In genomic region chr10:1577371-1577770, GRCh38 we compare ENCODE assay signal across 18 cellular contexts.
DNase-seq lines count a peak whose midpoint lies in the region; ATAC-seq and TF ChIP-seq lines count a peak whose summit lies in the region.
"Had no signal": no experiment of that assay in that cellular context is flagged by ENCODE, and none has a peak within 500 bp of the region (broad histone marks: within the 10 kb centered on the region; RNA-seq: fewer than 3 reads in every experiment).

No MANE protein-coding gene starts in this region.

- H3K23ac ChIP-seq in neuronal stem cell (ENCODE audit: low read depth, low read length, poor library complexity) = peak overlapping the region; percentile 51

- H2BK12ac ChIP-seq in neuronal stem cell (ENCODE audit: low read length) = no peak overlapping the region

- no peaks in the 10 kb centered on the region for H3K9me2 ChIP-seq in MM.1S (replicated peaks; ENCODE audit: insufficient read depth, low read length)

- no peak overlapping the region for H3K4ac ChIP-seq in neuronal stem cell (ENCODE audit: low read length)

- no peak overlapping the region for H3K27ac Mint-ChIP-seq in activated B cell treated with CpG ODN at 0.5 μM for 24 hours

- no peak overlapping the region for H4K8ac ChIP-seq in neuronal stem cell (ENCODE audit: low read depth, low read length)

- POLR2A ChIA-PET in activated B cell treated with CpG ODN at 0.5 μM for 24 hours (lab: Charles Lee) = interaction anchor here (0.6 to 1.0 kb wide), 3 partner anchors 85 to 151 kb away, joined by 3 read pairs; no protein-coding TSS in a partner anchor

- peak; percentile 67 for ATAC-seq in activated B cell treated with CpG ODN at 0.5 μM for 24 hours (ENCODE audit: low read depth)
- ATAC-seq: GM12878, Panc1 had no signal

- no peaks in the 10 kb centered on the region for H4K20me1 ChIP-seq in MM.1S (ENCODE audit: insufficient read depth, low read length)

- H3K4me3 Mint-ChIP-seq in activated B cell treated with CpG ODN at 0.5 μM for 24 hours = no peak overlapping the region

- H3K9me3 ChIP-seq in MM.1S (replicated peaks; ENCODE audit: insufficient read depth, low read length) = no peaks in the 10 kb centered on the region
- H3K9me3 ChIP-seq in neuronal stem cell (replicated peaks in 1 of 2; ENCODE audit: control insufficient read depth in 2 of 2, insufficient read depth in 1 of 2, low read depth in 1 of 2, low read length in 2 of 2) = no peaks in the 10 kb centered on the region
- H3K9me3 ChIP-seq: BE2C had no signal

- peaks cover 6% of the 10 kb centered on the region for H3K27me3 Mint-ChIP-seq in activated B cell treated with CpG ODN at 0.5 μM for 24 hours

- no peaks in the 10 kb centered on the region for H3K4me1 ChIP-seq in MM.1S (ENCODE audit: low read length)
- H3K4me1 ChIP-seq in neuronal stem cell (ENCODE audit: control insufficient read depth in 2 of 2, insufficient read depth in 1 of 2, low read depth in 1 of 2, low read length in 2 of 2) = peaks cover 0 to 6% of the 10 kb centered on the region in 2 donors
- H3K4me1 ChIP-seq: BE2C had no signal

- H3K27me3 ChIP-seq in MM.1S (replicated peaks; ENCODE audit: insufficient read depth, low read length) (no peaks in the 10 kb centered on the region), neuronal stem cell (ENCODE audit: control insufficient read depth in 3 of 3, insufficient read depth in 3 of 3, low read depth in 1 of 3, low read length in 3 of 3) (no peaks in the 10 kb centered on the region)
- H3K27me3 ChIP-seq: BE2C had no signal

- H3K27ac ChIP-seq in MM.1S (ENCODE audit: low read length) (peak overlapping the region; percentile 10; the same call in 1 of the 2 replicates), neuronal stem cell (replicated peaks; ENCODE audit: low read length) (no peak overlapping the region)

- DNase-seq in MM.1S = no peak
- no peak for DNase-seq in activated B cell treated with CpG ODN at 0.5 μM for 24 hours
- DNase-seq in neuronal stem cell (ENCODE audit: low spot score) = no peak
- no peak for DNase-seq in NCI-H226
- no peak for DNase-seq in globus pallidus (ENCODE audit: low spot score)
- no peak for DNase-seq in epidermal melanocyte (ENCODE audit: insufficient read length, low spot score)
- DNase-seq in NCI-H524 treated with DMSO at 0.1 percent for 48 hours (lab: John Stamatoyannopoulos, UW) = no peak
- DNase-seq: BE2C, DND-41, GDM1, GOT3, MV-4-11, NCI-H146, NCI-H2081, NCI-H510A treated with DMSO at 0.1 percent for 48 hours, SIG-M5 had no signal

- intact Hi-C loops in activated B cell treated with CpG ODN at 0.5 μM for 24 hours (cut with micrococcal nuclease) = loop anchor here (1.0 kb wide), 3 partner anchors 85 to 152 kb away; no protein-coding TSS in a partner anchor

- H3F3A ChIP-seq in MM.1S (ENCODE audit: insufficient read depth, low read length) = no peaks in the 10 kb centered on the region

- H3K9ac ChIP-seq in MM.1S (ENCODE audit: low read length) = no peak overlapping the region
- H3K9ac ChIP-seq in neuronal stem cell (ENCODE audit: low read depth, low read length, poor library complexity) = no peak overlapping the region

- no peaks in the 10 kb centered on the region for H3K36me3 Mint-ChIP-seq in activated B cell treated with CpG ODN at 0.5 μM for 24 hours (ENCODE audit: low read depth)

- H3K36me3 ChIP-seq in MM.1S (replicated peaks; ENCODE audit: insufficient read depth, low read length) (no peaks in the 10 kb centered on the region), neuronal stem cell (replicated peaks in 1 of 2; ENCODE audit: control insufficient read depth in 2 of 2, insufficient read depth in 2 of 2, low read length in 2 of 2) (no peaks in the 10 kb centered on the region)
- H3K36me3 ChIP-seq: BE2C had no signal

- H2BK5ac ChIP-seq in neuronal stem cell (ENCODE audit: low read length) = no peak overlapping the region

- no peaks in the 10 kb centered on the region for H3K79me1 ChIP-seq in neuronal stem cell (ENCODE audit: low read depth, low read length)

- H3K79me2 ChIP-seq in MM.1S (ENCODE audit: low read length) = no peaks in the 10 kb centered on the region

- H3K4me2 ChIP-seq in MM.1S (ENCODE audit: low read depth, low read length) = no peak overlapping the region
- H3K4me2 ChIP-seq in neuronal stem cell (ENCODE audit: insufficient read depth, low read length, poor library complexity, severe bottlenecking) = no peak overlapping the region

- H2AFZ ChIP-seq in MM.1S (ENCODE audit: low read length) = no peak overlapping the region
- no peak overlapping the region for H2AFZ ChIP-seq in neuronal stem cell (ENCODE audit: low read length)

- no peak overlapping the region for H2BK120ac ChIP-seq in neuronal stem cell (ENCODE audit: low read depth, low read length)

- WGBS in neuronal stem cell (ENCODE audit: extremely low coverage in 2 of 2, insufficient read length in 2 of 2, insufficient replicate concordance in 1 of 2), 2 donors = no CpG with 5 or more reads among the region's 9 CpGs

- peaks cover 66% of the 10 kb centered on the region for H3K4me1 Mint-ChIP-seq in activated B cell treated with CpG ODN at 0.5 μM for 24 hours

- no peaks in the 10 kb centered on the region for H3K9me3 Mint-ChIP-seq in activated B cell treated with CpG ODN at 0.5 μM for 24 hours

- peak overlapping the region; percentile 41 for H3K14ac ChIP-seq in neuronal stem cell (ENCODE audit: low read length)

- CTCF ChIA-PET in activated B cell treated with CpG ODN at 0.5 μM for 24 hours (lab: Charles Lee) = no interaction called here

- TF ChIP-seq CTCF in MM.1S (IDR thresholded peaks at IDR 0.05; ENCODE audit: low read length) (no peak), activated B cell treated with CpG ODN at 0.5 μM for 24 hours (IDR thresholded peaks at IDR 0.05) (no peak)

- no peak overlapping the region for H4K91ac ChIP-seq in neuronal stem cell (ENCODE audit: low read depth, low read length, poor library complexity)

- peak overlapping the region; percentile 48 for H3K18ac ChIP-seq in neuronal stem cell (ENCODE audit: low read length)

- no peak overlapping the region for H2BK15ac ChIP-seq in neuronal stem cell (ENCODE audit: low read length)

- no peak overlapping the region for H2AK5ac ChIP-seq in neuronal stem cell (ENCODE audit: low read depth, low read length)

- H3K4me3 ChIP-seq in MM.1S (ENCODE audit: low read length) (no peak overlapping the region), neuronal stem cell (ENCODE audit: low read length in 2 of 2) (no peak overlapping the region)
- H3K4me3 ChIP-seq: GM12878 had no signal
